In the genomic region with DNA sequence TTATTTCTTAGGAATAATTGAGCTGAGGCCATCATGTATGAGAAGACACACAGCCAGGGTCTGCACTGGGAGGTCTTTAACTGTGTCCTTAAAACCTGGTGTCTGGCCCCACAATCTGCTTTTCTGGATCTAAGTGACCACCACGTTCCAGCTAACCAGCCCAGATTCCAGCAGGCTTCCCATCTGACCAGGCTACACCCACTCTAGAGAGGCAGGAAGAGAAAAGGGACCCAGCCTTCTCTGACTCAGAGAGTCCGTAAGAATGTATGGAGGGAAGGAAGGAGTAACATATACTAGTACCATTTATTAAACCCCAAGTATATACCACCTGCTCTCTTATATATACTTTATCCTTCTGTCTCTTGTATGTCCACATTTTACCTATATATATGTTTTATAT, we compare ENCODE assay signal across 15 cellular contexts.
DNase-seq lines count a peak whose midpoint lies in the region; ATAC-seq, FAIRE-seq and TF ChIP-seq lines count a peak whose summit lies in the region.
"Had no signal": no experiment of that assay in that cellular context is flagged by ENCODE, and none has a peak within 500 bp of the region (broad histone marks: within the 10 kb centered on the region; RNA-seq: fewer than 3 reads in every experiment).

No MANE protein-coding gene starts in this region.

- H3K4me1 Mint-ChIP-seq in type B pancreatic cell (ENCODE audit: unreplicated experiment) (peaks cover 17% of the 10 kb centered on the region), CD14-positive monocyte (peaks cover 8% of the 10 kb centered on the region)
- H3K4me1 Mint-ChIP-seq: activated naive CD8-positive, alpha-beta T cell treated with anti-CD3 and anti-CD28 coated beads for 36 hours; central memory CD8-positive, alpha-beta T cell had no signal

- intact Hi-C loops in endothelial cell of umbilical vein (cut with micrococcal nuclease), result no loop called here
- intact Hi-C loops in CD14-positive monocyte (cut with micrococcal nuclease), result no loop called here

- H3K27ac Mint-ChIP-seq in type B pancreatic cell, result no peak overlapping the region
- no peak overlapping the region for H3K27ac Mint-ChIP-seq in CD14-positive monocyte
- H3K27ac Mint-ChIP-seq: activated naive CD8-positive, alpha-beta T cell treated with anti-CD3 and anti-CD28 coated beads for 36 hours had no signal

- H3K4me3 ChIP-seq in endothelial cell of umbilical vein (replicated peaks in 1 of 3; ENCODE audit: insufficient read depth in 1 of 3, low read depth in 1 of 3, low read length in 3 of 3) (no peak overlapping the region), Peyer's patch (no peak overlapping the region)
- H3K4me3 ChIP-seq: left ventricle myocardium inferior had no signal

- H2AFZ ChIP-seq in endothelial cell of umbilical vein (ENCODE audit: low read depth, low read length), result no peak overlapping the region

- H3K4me3 Mint-ChIP-seq in type B pancreatic cell, result no peak overlapping the region
- H3K4me3 Mint-ChIP-seq in CD14-positive monocyte, result no peak overlapping the region
- H3K4me3 Mint-ChIP-seq: activated naive CD8-positive, alpha-beta T cell treated with anti-CD3 and anti-CD28 coated beads for 36 hours; central memory CD8-positive, alpha-beta T cell had no signal

- H3K9ac ChIP-seq in endothelial cell of umbilical vein (replicated peaks; ENCODE audit: extremely low read depth, insufficient read depth, low read length), result no peak overlapping the region

- H3K79me2 ChIP-seq in endothelial cell of umbilical vein (ENCODE audit: control insufficient read depth, insufficient read depth, low read length), result peaks cover 14% of the 10 kb centered on the region

- H3K36me3 Mint-ChIP-seq in type B pancreatic cell (peaks cover 4% of the 10 kb centered on the region), CD14-positive monocyte (no peaks in the 10 kb centered on the region)
- H3K36me3 Mint-ChIP-seq: activated naive CD8-positive, alpha-beta T cell treated with anti-CD3 and anti-CD28 coated beads for 36 hours had no signal

- H3K9me1 ChIP-seq in endothelial cell of umbilical vein (replicated peaks; ENCODE audit: control insufficient read depth, extremely low read depth, insufficient read depth, low read length), result no peaks in the 10 kb centered on the region

- dilution Hi-C loops in endothelial cell of umbilical vein (cut with MboI; ENCODE audit: extremely low pct_ligation_motif_present, low sequenced_read_pairs), result no loop called here

- H3K27me3 Mint-ChIP-seq in type B pancreatic cell, result no peaks in the 10 kb centered on the region
- H3K27me3 Mint-ChIP-seq in CD14-positive monocyte (ENCODE audit: low read depth in 3 of 3), result peaks cover 0 to 10% (median 0%) of the 10 kb centered on the region in 3 donors
- H3K27me3 Mint-ChIP-seq: activated naive CD8-positive, alpha-beta T cell treated with anti-CD3 and anti-CD28 coated beads for 36 hours had no signal

- no peaks in the 10 kb centered on the region for H4K20me1 ChIP-seq in endothelial cell of umbilical vein (replicated peaks; ENCODE audit: control insufficient read depth, extremely low read depth, insufficient read depth, low read length)

- H3K27ac ChIP-seq in endothelial cell of umbilical vein (ENCODE audit: insufficient read depth, low read depth, low read length), result no peak overlapping the region
- no peak overlapping the region for H3K27ac ChIP-seq in Peyer's patch
- H3K27ac ChIP-seq: left ventricle myocardium inferior had no signal

- no peak for ATAC-seq in HG03025 (IDR thresholded peaks at IDR 0.05; ENCODE audit: low FRiP score, unreplicated experiment)

- CTCF ChIA-PET in endothelial cell of umbilical vein (lab: Charles Lee), result interaction anchor here (1.0 to 3.1 kb wide), 8 partner anchors 11 to 242 kb away, joined by 3 to 24 read pairs (median 4); no protein-coding TSS in a partner anchor

- FAIRE-seq in endothelial cell of umbilical vein (lab: Jason Lieb, UNC), result peak; percentile 26
- FAIRE-seq: G401.6 had no signal

- TF ChIP-seq CTCF in endothelial cell of umbilical vein (IDR thresholded peaks at IDR 0.05; ENCODE audit: extremely low read depth in 1 of 2, insufficient read depth in 1 of 2, low read depth in 1 of 2, low read length in 2 of 2) (no peak), type B pancreatic cell (conservative IDR thresholded peaks at IDR 0.05) (no peak), Peyer's patch (IDR thresholded peaks at IDR 0.05) (no peak), CD14-positive monocyte (IDR thresholded peaks at IDR 0.05) (no peak)

- DNase-seq in EL (peak; percentile 64), SW480 (ENCODE audit: low spot score) (peak; percentile 22), endothelial cell of umbilical vein (ENCODE audit: low read depth, low spot score) (peak; percentile 37), myocyte (ENCODE audit: low read depth) (peak; percentile 59), type B pancreatic cell (ENCODE audit: extremely low spot score, unreplicated experiment) (no peak), Peyer's patch (no peak), CD14-positive monocyte (ENCODE audit: low spot score) (no peak)
- DNase-seq: activated CD4-positive, alpha-beta T cell treated with anti-CD3 and anti-CD28 coated beads, Interleukin-2, amount 50 U/mL, for 1 hour; activated naive CD8-positive, alpha-beta T cell treated with anti-CD3 and anti-CD28 coated beads for 36 hours; left ventricle myocardium inferior; NCI-H1417; posterior cingulate gyrus had no signal

- no peaks in the 10 kb centered on the region for H3K9me3 ChIP-seq in endothelial cell of umbilical vein (replicated peaks; ENCODE audit: control insufficient read depth, insufficient read depth, low read length)
- no peaks in the 10 kb centered on the region for H3K9me3 ChIP-seq in Peyer's patch
- H3K9me3 ChIP-seq: left ventricle myocardium inferior had no signal

- BruUV-seq in endothelial cell of umbilical vein (replicated peaks; lab: Mats Ljungman, UMichigan), result no TSS peak

- H3K4me1 ChIP-seq in endothelial cell of umbilical vein (ENCODE audit: control insufficient read depth, extremely low read depth, insufficient read depth, low read length) (peaks cover 4% of the 10 kb centered on the region), Peyer's patch (no peaks in the 10 kb centered on the region)
- H3K4me1 ChIP-seq: left ventricle myocardium inferior had no signal

- no peaks in the 10 kb centered on the region for H3K36me3 ChIP-seq in endothelial cell of umbilical vein (ENCODE audit: control insufficient read depth in 2 of 2, extremely low read depth in 1 of 2, insufficient read depth in 2 of 2, low read length in 2 of 2)
- no peaks in the 10 kb centered on the region for H3K36me3 ChIP-seq in Peyer's patch
- H3K36me3 ChIP-seq: left ventricle myocardium inferior had no signal

- no peaks in the 10 kb centered on the region for H3K27me3 ChIP-seq in endothelial cell of umbilical vein (ENCODE audit: control insufficient read depth in 2 of 2, insufficient read depth in 2 of 2, low read length in 2 of 2)
- no peaks in the 10 kb centered on the region for H3K27me3 ChIP-seq in Peyer's patch

- no peak overlapping the region for H3K4me2 ChIP-seq in endothelial cell of umbilical vein (ENCODE audit: insufficient read depth, low read length)

- H3K9me3 Mint-ChIP-seq in type B pancreatic cell, result no peaks in the 10 kb centered on the region
- H3K9me3 Mint-ChIP-seq in CD14-positive monocyte, result peaks cover 0 to 2% (median 0%) of the 10 kb centered on the region in 7 donors
- H3K9me3 Mint-ChIP-seq: activated naive CD8-positive, alpha-beta T cell treated with anti-CD3 and anti-CD28 coated beads for 36 hours; central memory CD8-positive, alpha-beta T cell had no signal

- TF ChIP-seq POLR2A in endothelial cell of umbilical vein (IDR thresholded peaks at IDR 0.05; ENCODE audit: low read depth, low read length), result no peak
- TF ChIP-seq POLR2A in Peyer's patch (IDR thresholded peaks at IDR 0.05), result no peak

- POLR2A ChIA-PET in endothelial cell of umbilical vein (lab: Charles Lee), result no interaction called here

TF ChIP-seq in endothelial cell of umbilical vein, 7 proteins besides CTCF, POLR2A, EP300 and RAD21:
- TF ChIP-seq MAX (IDR thresholded peaks at IDR 0.05; ENCODE audit: insufficient read depth, insufficient read length) (no peak), POLR2AphosphoS5 (IDR thresholded peaks at IDR 0.05; ENCODE audit: insufficient read depth, low read depth, low read length) (no peak), EZH2 (IDR thresholded peaks at IDR 0.05; ENCODE audit: borderline replicate concordance, low read depth, low read length, severe bottlenecking) (no peak), MYC (IDR thresholded peaks at IDR 0.05; ENCODE audit: low read depth, low read length) (no peak), FOS (IDR thresholded peaks at IDR 0.05; ENCODE audit: borderline replicate concordance, insufficient read depth, low read length) (no peak), JUN (IDR thresholded peaks at IDR 0.05; ENCODE audit: borderline replicate concordance, insufficient read depth, insufficient read length, low read depth) (no peak), GATA2 (IDR thresholded peaks at IDR 0.05; ENCODE audit: insufficient read depth, insufficient read length, low read depth, low read length) (no peak)

Comparison
In these comparisons a context has a peak if more than half of its experiments do, and no peak if none do; other contexts are left out.
1. DNase-seq: peak in EL (single experiment), SW480 (single experiment), endothelial cell of umbilical vein (single experiment) and myocyte (single experiment); none in type B pancreatic cell (single experiment), Peyer's patch (0 of 3) and CD14-positive monocyte (single experiment).